1 cellular context compared by ENCODE assay signal in the genomic region with DNA sequence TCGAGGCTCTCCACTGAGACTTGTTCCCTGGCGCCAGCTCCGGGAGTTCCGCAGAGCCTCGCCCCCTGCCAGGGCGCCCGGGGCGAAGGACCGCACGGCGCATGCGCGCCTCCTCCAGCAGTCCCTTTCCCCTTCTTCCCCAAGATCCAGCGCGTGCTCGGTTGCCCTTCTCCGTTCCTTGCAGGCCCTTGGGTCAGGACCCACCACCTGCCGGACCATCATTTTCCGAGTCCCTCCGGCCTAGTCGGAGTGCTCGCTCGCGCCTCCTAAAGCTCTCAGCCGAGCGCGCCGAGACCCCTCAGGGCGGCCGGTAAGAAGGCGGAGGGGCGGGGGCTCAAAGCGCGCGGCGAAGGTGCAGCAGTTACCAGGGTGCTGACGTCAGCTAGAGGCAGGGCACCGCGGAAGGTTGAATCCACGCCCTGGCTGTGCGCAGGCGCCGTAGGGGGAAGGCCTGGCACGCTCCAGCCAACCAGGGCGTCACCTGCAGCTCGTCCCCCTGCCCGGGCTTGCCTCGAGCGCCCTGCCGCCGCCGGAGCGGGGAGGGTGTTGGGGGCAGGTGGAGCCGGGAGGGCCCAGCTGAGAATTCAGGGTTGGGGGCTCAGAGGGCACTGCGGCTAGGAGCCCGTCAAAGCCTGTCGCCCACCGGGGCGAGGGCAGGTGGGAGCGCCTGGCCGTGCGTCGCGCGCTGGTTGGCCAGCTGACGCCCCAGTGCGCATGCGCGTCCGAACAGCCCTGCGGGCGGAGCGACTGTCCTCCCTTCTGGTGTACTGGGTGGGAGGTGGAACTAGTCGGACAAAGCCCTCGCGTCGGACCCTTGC.
TF ChIP-seq lines count a peak whose summit lies in the region.

A gene with protein sequence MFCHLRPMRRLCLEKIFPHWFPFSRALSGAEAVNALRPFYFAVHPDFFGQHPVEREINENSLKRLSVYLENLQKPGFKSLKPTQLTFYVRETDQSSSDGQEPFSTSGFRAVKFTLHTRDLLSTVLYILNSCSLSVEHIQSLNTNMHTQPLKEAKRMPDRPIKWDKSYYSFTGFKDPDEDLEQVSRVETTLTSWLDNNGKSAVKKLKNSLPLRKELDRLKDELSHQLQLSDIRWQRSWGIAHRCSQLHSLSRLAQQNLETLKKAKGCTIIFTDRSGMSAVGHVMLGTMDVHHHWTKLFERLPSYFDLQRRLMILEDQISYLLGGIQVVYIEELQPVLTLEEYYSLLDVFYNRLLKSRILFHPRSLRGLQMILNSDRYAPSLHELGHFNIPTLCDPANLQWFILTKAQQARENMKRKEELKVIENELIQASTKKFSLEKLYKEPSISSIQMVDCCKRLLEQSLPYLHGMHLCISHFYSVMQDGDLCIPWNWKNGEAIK (plus strand): TSS at position 757 of the 818 bp plus-strand sequence. CDS start 16,017 bp downstream, outside the sequence.

TF ChIP-seq in K562, 482 proteins besides CTCF, POLR2A, EP300 and RAD21 (continued from another document and continues in another):
- TF ChIP-seq ADNP (tag; IDR thresholded peaks at IDR 0.05) (no peak), NCOA2 (IDR thresholded peaks at IDR 0.05; ENCODE audit: partially characterized antibody in 2 of 2) (no peak), ESRRA (IDR thresholded peaks at IDR 0.05; ENCODE audit: borderline replicate concordance, low read depth) (peak; percentile 80), SRSF9 (IDR thresholded peaks at IDR 0.05; ENCODE audit: borderline replicate concordance, low read depth, low read length) (no peak), NR2C1 (IDR thresholded peaks at IDR 0.05) (no peak), NR2C1 (tag; IDR thresholded peaks at IDR 0.05) (0 out of 2 replicates have a peak, but pooled peaks have one; percentile 31), MCM5 (IDR thresholded peaks at IDR 0.05; ENCODE audit: low read depth) (no peak), HDGF (IDR thresholded peaks at IDR 0.05) (no peak), SREBF1 (IDR thresholded peaks at IDR 0.05; ENCODE audit: borderline replicate concordance, low read depth, low read length) (no peak), ZNF316 (IDR thresholded peaks at IDR 0.05) (peak; percentile 97), KAT7 (CRISPR knock-in tag; IDR thresholded peaks at IDR 0.05; ENCODE audit: borderline replicate concordance) (peak; percentile 90; the same call in 1 of the 2 replicates), RBFOX2 (IDR thresholded peaks at IDR 0.05; ENCODE audit: low read depth, low read length) (peak; percentile 98), MEIS2 (IDR thresholded peaks at IDR 0.05; ENCODE audit: partially characterized antibody) (peak; percentile 91), FUS (optimal IDR thresholded peaks at IDR 0.05; ENCODE audit: low read depth, low read length) (peak; percentile 37), POLR2AphosphoS5 (IDR thresholded peaks at IDR 0.05; ENCODE audit: control insufficient read depth, insufficient read depth, low read depth, low read length) (peak; percentile 83), CTBP1 (IDR thresholded peaks at IDR 0.05; ENCODE audit: borderline replicate concordance) (peak; percentile 98), PML (IDR thresholded peaks at IDR 0.05; ENCODE audit: low read length) (peak; percentile 58), ZNF780A (CRISPR knock-in tag; IDR thresholded peaks at IDR 0.05) (no peak), RBM15 (IDR thresholded peaks at IDR 0.05; ENCODE audit: insufficient read depth, low read length) (no peak), RNF2 (IDR thresholded peaks at IDR 0.05) (peak; percentile 86), SMARCA4 (IDR thresholded peaks at IDR 0.05) (peak; percentile 62; the same call in 1 of the 2 replicates), MAZ (CRISPR knock-in tag; conservative IDR thresholded peaks at IDR 0.05 in 1 of 2, IDR thresholded peaks at IDR 0.05 in 1 of 2) (peak; percentile 96 to 99), FIP1L1 (IDR thresholded peaks at IDR 0.05; ENCODE audit: low read depth, low read length, poor library complexity, severe bottlenecking) (peak; percentile 44), PCBP1 (IDR thresholded peaks at IDR 0.05; ENCODE audit: low read depth, low read length, poor library complexity, severe bottlenecking) (peak; percentile 93), MTF1 (CRISPR knock-in tag; IDR thresholded peaks at IDR 0.05; ENCODE audit: borderline replicate concordance) (no peak), SREBF2 (CRISPR knock-in tag; IDR thresholded peaks at IDR 0.05) (no peak)
- TF ChIP-seq, protein P1, sequence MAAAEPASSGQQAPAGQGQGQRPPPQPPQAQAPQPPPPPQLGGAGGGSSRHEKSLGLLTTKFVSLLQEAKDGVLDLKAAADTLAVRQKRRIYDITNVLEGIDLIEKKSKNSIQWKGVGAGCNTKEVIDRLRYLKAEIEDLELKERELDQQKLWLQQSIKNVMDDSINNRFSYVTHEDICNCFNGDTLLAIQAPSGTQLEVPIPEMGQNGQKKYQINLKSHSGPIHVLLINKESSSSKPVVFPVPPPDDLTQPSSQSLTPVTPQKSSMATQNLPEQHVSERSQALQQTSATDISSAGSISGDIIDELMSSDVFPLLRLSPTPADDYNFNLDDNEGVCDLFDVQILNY (CRISPR knock-in tag; IDR thresholded peaks at IDR 0.05) = peak; percentile 89; the same call in 1 of the 2 replicates
- TF ChIP-seq, protein P2, sequence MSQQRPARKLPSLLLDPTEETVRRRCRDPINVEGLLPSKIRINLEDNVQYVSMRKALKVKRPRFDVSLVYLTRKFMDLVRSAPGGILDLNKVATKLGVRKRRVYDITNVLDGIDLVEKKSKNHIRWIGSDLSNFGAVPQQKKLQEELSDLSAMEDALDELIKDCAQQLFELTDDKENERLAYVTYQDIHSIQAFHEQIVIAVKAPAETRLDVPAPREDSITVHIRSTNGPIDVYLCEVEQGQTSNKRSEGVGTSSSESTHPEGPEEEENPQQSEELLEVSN (IDR thresholded peaks at IDR 0.05; ENCODE audit: borderline replicate concordance in 1 of 2, extremely low read depth in 1 of 2, insufficient read depth in 1 of 2, insufficient read length in 1 of 2, low read depth in 1 of 2, low read length in 1 of 2, poor library complexity in 1 of 2, severe bottlenecking in 1 of 2) = peak; percentile 94 to 97
- TF ChIP-seq, protein P3, sequence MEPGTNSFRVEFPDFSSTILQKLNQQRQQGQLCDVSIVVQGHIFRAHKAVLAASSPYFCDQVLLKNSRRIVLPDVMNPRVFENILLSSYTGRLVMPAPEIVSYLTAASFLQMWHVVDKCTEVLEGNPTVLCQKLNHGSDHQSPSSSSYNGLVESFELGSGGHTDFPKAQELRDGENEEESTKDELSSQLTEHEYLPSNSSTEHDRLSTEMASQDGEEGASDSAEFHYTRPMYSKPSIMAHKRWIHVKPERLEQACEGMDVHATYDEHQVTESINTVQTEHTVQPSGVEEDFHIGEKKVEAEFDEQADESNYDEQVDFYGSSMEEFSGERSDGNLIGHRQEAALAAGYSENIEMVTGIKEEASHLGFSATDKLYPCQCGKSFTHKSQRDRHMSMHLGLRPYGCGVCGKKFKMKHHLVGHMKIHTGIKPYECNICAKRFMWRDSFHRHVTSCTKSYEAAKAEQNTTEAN (CRISPR knock-in tag; IDR thresholded peaks at IDR 0.05) = peak; percentile 94
- TF ChIP-seq, protein P4, sequence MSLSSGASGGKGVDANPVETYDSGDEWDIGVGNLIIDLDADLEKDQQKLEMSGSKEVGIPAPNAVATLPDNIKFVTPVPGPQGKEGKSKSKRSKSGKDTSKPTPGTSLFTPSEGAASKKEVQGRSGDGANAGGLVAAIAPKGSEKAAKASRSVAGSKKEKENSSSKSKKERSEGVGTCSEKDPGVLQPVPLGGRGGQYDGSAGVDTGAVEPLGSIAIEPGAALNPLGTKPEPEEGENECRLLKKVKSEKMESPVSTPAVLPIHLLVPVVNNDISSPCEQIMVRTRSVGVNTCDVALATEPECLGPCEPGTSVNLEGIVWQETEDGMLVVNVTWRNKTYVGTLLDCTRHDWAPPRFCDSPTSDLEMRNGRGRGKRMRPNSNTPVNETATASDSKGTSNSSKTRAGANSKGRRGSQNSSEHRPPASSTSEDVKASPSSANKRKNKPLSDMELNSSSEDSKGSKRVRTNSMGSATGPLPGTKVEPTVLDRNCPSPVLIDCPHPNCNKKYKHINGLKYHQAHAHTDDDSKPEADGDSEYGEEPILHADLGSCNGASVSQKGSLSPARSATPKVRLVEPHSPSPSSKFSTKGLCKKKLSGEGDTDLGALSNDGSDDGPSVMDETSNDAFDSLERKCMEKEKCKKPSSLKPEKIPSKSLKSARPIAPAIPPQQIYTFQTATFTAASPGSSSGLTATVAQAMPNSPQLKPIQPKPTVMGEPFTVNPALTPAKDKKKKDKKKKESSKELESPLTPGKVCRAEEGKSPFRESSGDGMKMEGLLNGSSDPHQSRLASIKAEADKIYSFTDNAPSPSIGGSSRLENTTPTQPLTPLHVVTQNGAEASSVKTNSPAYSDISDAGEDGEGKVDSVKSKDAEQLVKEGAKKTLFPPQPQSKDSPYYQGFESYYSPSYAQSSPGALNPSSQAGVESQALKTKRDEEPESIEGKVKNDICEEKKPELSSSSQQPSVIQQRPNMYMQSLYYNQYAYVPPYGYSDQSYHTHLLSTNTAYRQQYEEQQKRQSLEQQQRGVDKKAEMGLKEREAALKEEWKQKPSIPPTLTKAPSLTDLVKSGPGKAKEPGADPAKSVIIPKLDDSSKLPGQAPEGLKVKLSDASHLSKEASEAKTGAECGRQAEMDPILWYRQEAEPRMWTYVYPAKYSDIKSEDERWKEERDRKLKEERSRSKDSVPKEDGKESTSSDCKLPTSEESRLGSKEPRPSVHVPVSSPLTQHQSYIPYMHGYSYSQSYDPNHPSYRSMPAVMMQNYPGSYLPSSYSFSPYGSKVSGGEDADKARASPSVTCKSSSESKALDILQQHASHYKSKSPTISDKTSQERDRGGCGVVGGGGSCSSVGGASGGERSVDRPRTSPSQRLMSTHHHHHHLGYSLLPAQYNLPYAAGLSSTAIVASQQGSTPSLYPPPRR (CRISPR knock-in tag; IDR thresholded peaks at IDR 0.05; ENCODE audit: borderline replicate concordance) = peak; percentile 79; the same call in 1 of the 2 replicates
- TF ChIP-seq, protein P5, sequence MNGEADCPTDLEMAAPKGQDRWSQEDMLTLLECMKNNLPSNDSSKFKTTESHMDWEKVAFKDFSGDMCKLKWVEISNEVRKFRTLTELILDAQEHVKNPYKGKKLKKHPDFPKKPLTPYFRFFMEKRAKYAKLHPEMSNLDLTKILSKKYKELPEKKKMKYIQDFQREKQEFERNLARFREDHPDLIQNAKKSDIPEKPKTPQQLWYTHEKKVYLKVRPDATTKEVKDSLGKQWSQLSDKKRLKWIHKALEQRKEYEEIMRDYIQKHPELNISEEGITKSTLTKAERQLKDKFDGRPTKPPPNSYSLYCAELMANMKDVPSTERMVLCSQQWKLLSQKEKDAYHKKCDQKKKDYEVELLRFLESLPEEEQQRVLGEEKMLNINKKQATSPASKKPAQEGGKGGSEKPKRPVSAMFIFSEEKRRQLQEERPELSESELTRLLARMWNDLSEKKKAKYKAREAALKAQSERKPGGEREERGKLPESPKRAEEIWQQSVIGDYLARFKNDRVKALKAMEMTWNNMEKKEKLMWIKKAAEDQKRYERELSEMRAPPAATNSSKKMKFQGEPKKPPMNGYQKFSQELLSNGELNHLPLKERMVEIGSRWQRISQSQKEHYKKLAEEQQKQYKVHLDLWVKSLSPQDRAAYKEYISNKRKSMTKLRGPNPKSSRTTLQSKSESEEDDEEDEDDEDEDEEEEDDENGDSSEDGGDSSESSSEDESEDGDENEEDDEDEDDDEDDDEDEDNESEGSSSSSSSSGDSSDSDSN (IDR thresholded peaks at IDR 0.05; ENCODE audit: borderline replicate concordance in 1 of 2, low read depth in 2 of 2, low read length in 2 of 2) = 0 out of 4 replicates have a peak, but pooled peaks of 1 of the 2 experiments have one; percentile 60
- TF ChIP-seq, protein P6, sequence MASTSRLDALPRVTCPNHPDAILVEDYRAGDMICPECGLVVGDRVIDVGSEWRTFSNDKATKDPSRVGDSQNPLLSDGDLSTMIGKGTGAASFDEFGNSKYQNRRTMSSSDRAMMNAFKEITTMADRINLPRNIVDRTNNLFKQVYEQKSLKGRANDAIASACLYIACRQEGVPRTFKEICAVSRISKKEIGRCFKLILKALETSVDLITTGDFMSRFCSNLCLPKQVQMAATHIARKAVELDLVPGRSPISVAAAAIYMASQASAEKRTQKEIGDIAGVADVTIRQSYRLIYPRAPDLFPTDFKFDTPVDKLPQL (IDR thresholded peaks at IDR 0.05; ENCODE audit: extremely low read depth, insufficient read length) = no peak
- TF ChIP-seq, protein P7, sequence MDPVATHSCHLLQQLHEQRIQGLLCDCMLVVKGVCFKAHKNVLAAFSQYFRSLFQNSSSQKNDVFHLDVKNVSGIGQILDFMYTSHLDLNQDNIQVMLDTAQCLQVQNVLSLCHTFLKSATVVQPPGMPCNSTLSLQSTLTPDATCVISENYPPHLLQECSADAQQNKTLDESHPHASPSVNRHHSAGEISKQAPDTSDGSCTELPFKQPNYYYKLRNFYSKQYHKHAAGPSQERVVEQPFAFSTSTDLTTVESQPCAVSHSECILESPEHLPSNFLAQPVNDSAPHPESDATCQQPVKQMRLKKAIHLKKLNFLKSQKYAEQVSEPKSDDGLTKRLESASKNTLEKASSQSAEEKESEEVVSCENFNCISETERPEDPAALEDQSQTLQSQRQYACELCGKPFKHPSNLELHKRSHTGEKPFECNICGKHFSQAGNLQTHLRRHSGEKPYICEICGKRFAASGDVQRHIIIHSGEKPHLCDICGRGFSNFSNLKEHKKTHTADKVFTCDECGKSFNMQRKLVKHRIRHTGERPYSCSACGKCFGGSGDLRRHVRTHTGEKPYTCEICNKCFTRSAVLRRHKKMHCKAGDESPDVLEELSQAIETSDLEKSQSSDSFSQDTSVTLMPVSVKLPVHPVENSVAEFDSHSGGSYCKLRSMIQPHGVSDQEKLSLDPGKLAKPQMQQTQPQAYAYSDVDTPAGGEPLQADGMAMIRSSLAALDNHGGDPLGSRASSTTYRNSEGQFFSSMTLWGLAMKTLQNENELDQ (CRISPR knock-in tag; IDR thresholded peaks at IDR 0.05; ENCODE audit: borderline replicate concordance) = 0 out of 2 replicates have a peak, but pooled peaks have one; percentile 33
- TF ChIP-seq, protein P8, sequence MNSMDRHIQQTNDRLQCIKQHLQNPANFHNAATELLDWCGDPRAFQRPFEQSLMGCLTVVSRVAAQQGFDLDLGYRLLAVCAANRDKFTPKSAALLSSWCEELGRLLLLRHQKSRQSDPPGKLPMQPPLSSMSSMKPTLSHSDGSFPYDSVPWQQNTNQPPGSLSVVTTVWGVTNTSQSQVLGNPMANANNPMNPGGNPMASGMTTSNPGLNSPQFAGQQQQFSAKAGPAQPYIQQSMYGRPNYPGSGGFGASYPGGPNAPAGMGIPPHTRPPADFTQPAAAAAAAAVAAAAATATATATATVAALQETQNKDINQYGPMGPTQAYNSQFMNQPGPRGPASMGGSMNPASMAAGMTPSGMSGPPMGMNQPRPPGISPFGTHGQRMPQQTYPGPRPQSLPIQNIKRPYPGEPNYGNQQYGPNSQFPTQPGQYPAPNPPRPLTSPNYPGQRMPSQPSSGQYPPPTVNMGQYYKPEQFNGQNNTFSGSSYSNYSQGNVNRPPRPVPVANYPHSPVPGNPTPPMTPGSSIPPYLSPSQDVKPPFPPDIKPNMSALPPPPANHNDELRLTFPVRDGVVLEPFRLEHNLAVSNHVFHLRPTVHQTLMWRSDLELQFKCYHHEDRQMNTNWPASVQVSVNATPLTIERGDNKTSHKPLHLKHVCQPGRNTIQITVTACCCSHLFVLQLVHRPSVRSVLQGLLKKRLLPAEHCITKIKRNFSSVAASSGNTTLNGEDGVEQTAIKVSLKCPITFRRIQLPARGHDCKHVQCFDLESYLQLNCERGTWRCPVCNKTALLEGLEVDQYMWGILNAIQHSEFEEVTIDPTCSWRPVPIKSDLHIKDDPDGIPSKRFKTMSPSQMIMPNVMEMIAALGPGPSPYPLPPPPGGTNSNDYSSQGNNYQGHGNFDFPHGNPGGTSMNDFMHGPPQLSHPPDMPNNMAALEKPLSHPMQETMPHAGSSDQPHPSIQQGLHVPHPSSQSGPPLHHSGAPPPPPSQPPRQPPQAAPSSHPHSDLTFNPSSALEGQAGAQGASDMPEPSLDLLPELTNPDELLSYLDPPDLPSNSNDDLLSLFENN (IDR thresholded peaks at IDR 0.05; ENCODE audit: low read depth in 2 of 2, low read length in 2 of 2) = no peak; a peak in 1 of 4 replicates
